Comparison of ENCODE assay signal across 2 cellular contexts in genomic region chr1:19738106-19738505, GRCh38.
TF ChIP-seq lines count a peak whose summit lies in the region.

No MANE protein-coding gene starts in this region.

TF ChIP-seq in liver, 16 proteins besides CTCF, POLR2A, EP300 and RAD21:
- TF ChIP-seq ZBTB33 (IDR thresholded peaks at IDR 0.05) (no peak), ATF3 (IDR thresholded peaks at IDR 0.05) (no peak), RXRA (IDR thresholded peaks at IDR 0.05) (peak in 1 of 2 donors; percentile 13), JUND (IDR thresholded peaks at IDR 0.05) (no peak), HNF4A (conservative IDR thresholded peaks at IDR 0.05) (peak; percentile 41 to 53), GABPA (IDR thresholded peaks at IDR 0.05 in 1 of 2, conservative IDR thresholded peaks at IDR 0.05 in 1 of 2) (no peak), FOXA2 (IDR thresholded peaks at IDR 0.05) (no peak), HNF4G (IDR thresholded peaks at IDR 0.05) (no peak), TAF1 (conservative IDR thresholded peaks at IDR 0.05) (no peak), FOXA1 (IDR thresholded peaks at IDR 0.05) (no peak), NR2F2 (IDR thresholded peaks at IDR 0.05) (no peak), YY1 (IDR thresholded peaks at IDR 0.05) (no peak), REST (IDR thresholded peaks at IDR 0.05) (no peak)

TF ChIP-seq in HepG2, 621 proteins besides CTCF, POLR2A, EP300 and RAD21:
- TF ChIP-seq SRY (CRISPR knock-in tag; IDR thresholded peaks at IDR 0.05): no peak
- no peak for TF ChIP-seq TBL1XR1 (IDR thresholded peaks at IDR 0.05; ENCODE audit: borderline replicate concordance, low read length, partially characterized antibody)
- TF ChIP-seq NFKBIZ (CRISPR knock-in tag; IDR thresholded peaks at IDR 0.05): no peak
- TF ChIP-seq ZNF737 (CRISPR knock-in tag; IDR thresholded peaks at IDR 0.05; ENCODE audit: borderline replicate concordance): no peak
- no peak for TF ChIP-seq MBNL3 (CRISPR knock-in tag; conservative IDR thresholded peaks at IDR 0.05)
- no peak for TF ChIP-seq ZNF446 (CRISPR knock-in tag; IDR thresholded peaks at IDR 0.05)
- no peak for TF ChIP-seq MEIS1 (CRISPR knock-in tag; IDR thresholded peaks at IDR 0.05; ENCODE audit: borderline replicate concordance)
- TF ChIP-seq SKI (IDR thresholded peaks at IDR 0.05; ENCODE audit: partially characterized antibody): no peak
- no peak for TF ChIP-seq ZNF33A (CRISPR knock-in tag; IDR thresholded peaks at IDR 0.05; ENCODE audit: borderline replicate concordance)
- no peak for TF ChIP-seq FLYWCH1 (CRISPR knock-in tag; IDR thresholded peaks at IDR 0.05)
- TF ChIP-seq SNAPC2 (CRISPR knock-in tag; IDR thresholded peaks at IDR 0.05): no peak
- TF ChIP-seq SSRP1 (CRISPR knock-in tag; IDR thresholded peaks at IDR 0.05): no peak
- no peak for TF ChIP-seq ZNF816 (CRISPR knock-in tag; IDR thresholded peaks at IDR 0.05; ENCODE audit: borderline replicate concordance)
- TF ChIP-seq RARA (CRISPR knock-in tag; IDR thresholded peaks at IDR 0.05): no peak
- TF ChIP-seq ZNF598 (CRISPR knock-in tag; IDR thresholded peaks at IDR 0.05; ENCODE audit: borderline replicate concordance): no peak
- TF ChIP-seq DNMT3B (CRISPR knock-in tag; conservative IDR thresholded peaks at IDR 0.05): no peak
- TF ChIP-seq TEAD2 (CRISPR knock-in tag; IDR thresholded peaks at IDR 0.05): no peak
- TF ChIP-seq ZNF883 (CRISPR knock-in tag; IDR thresholded peaks at IDR 0.05; ENCODE audit: not compliant biosample characterization): no peak
